ENCODE assay signal across 14 cellular contexts in the genomic region with DNA sequence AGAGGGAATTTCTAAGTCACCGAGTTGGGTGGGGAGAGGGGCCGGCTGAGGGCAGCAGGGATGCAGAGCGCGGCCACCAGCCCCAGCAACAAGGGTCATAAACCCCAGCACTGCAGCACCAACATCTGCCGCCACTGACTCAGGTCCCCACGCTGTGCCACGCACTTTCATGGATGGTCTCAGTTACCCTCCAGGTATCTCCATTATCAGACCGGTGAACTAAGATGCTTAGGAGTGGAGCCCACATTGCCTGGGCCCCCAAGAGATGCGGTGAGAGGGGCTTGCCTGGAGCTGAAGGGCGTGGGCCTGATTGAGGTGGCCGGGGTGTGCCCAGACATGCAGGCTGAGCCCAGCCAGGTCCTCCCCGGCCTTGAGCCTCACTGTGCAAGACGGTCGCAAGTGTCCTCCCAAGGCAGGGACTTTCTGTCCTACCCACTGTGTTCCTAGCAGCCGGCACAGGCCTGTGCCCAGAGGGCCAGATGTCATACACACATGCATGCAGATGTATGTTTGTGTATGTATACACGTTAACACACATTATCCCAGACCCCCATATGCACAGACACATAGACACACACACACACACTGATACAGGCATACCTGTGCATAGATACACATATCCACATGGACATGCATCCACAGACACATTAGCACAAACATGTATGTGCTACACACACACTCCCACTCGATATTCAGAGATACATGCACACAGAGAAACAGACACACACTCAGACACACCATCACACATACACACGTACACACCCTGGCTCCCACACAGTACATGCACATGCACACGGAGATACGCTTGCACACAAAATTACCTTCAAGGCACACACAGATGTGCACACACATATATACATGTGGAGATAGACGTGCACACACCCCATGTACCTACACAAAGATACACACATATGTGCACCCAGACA. TPM values are rescaled to one million over a fixed set of nuclear protein-coding genes. Genes with fewer than 3 reads are reported as not detected.
A peak's percentile ranks its signal among the peaks of the same experiment; 100 is the strongest.
DNase-seq lines count a peak whose midpoint lies in the region; ATAC-seq, FAIRE-seq and TF ChIP-seq lines count a peak whose summit lies in the region.
"Had no signal": no experiment of that assay in that cellular context is flagged by ENCODE, and none has a peak within 500 bp of the region (broad histone marks: within the 10 kb centered on the region; RNA-seq: fewer than 3 reads in every experiment).

No MANE protein-coding gene starts in this region.

- no peaks in the 10 kb centered on the region for H3K27me3 Mint-ChIP-seq in stimulated activated naive CD8-positive, alpha-beta T cell treated with anti-CD3 and anti-CD28 coated beads, Interleukin-15, amount 100 ng/mL, for 72 hours
- H3K27me3 Mint-ChIP-seq in activated T-helper 17 cell treated with anti-CD3 and anti-CD28 coated beads, Interleukin-2, amount 50 U/mL, for 72 hours: no peaks in the 10 kb centered on the region
- H3K27me3 Mint-ChIP-seq in activated CD4-positive, alpha-beta memory T cell treated with anti-CD3 and anti-CD28 coated beads, Interleukin-2, amount 10 ng/mL, durations not matched to agents 7 days and 5 days: no peaks in the 10 kb centered on the region
- H3K27me3 Mint-ChIP-seq: activated B cell treated with CpG ODN at 0.5 μM for 24 hours, T-cell had no signal

- CTCF ChIA-PET in activated CD4-positive, alpha-beta memory T cell treated with anti-CD3 and anti-CD28 coated beads, Interleukin-2, amount 10 ng/mL, durations not matched to agents 7 days and 5 days (lab: Charles Lee): no interaction called here

- no peaks in the 10 kb centered on the region for H3K9me3 Mint-ChIP-seq in stimulated activated naive CD8-positive, alpha-beta T cell treated with anti-CD3 and anti-CD28 coated beads, Interleukin-15, amount 100 ng/mL, for 72 hours
- no peaks in the 10 kb centered on the region for H3K9me3 Mint-ChIP-seq in activated T-helper 17 cell treated with anti-CD3 and anti-CD28 coated beads, Interleukin-2, amount 50 U/mL, for 72 hours
- no peaks in the 10 kb centered on the region for H3K9me3 Mint-ChIP-seq in activated CD4-positive, alpha-beta memory T cell treated with anti-CD3 and anti-CD28 coated beads, Interleukin-2, amount 10 ng/mL, durations not matched to agents 7 days and 5 days
- H3K9me3 Mint-ChIP-seq: activated B cell treated with CpG ODN at 0.5 μM for 24 hours, T-cell had no signal

- no peak for ATAC-seq in stimulated activated naive CD8-positive, alpha-beta T cell treated with anti-CD3 and anti-CD28 coated beads, Interleukin-15, amount 100 ng/mL, for 72 hours
- ATAC-seq in stimulated activated naive CD8-positive, alpha-beta T cell treated with anti-CD3 and anti-CD28 coated beads, Interleukin-15, Interleukin-2, amounts not matched to agents 100 U/mL and 50 U/mL, for 24 hours: no peak
- peak; percentile 16 for ATAC-seq in activated T-helper 17 cell treated with anti-CD3 and anti-CD28 coated beads, Interleukin-2, amount 50 U/mL, for 72 hours (replicated peaks)
- ATAC-seq in mucosa of descending colon (peak; percentile 6), HG03175 (IDR thresholded peaks at IDR 0.05; ENCODE audit: unreplicated experiment) (no peak), HG03342 (IDR thresholded peaks at IDR 0.05; ENCODE audit: unreplicated experiment) (no peak)

- H3K36me3 Mint-ChIP-seq in activated T-helper 17 cell treated with anti-CD3 and anti-CD28 coated beads, Interleukin-2, amount 50 U/mL, for 72 hours (ENCODE audit: low read depth): peaks cover 39% of the 10 kb centered on the region
- H3K36me3 Mint-ChIP-seq in activated CD4-positive, alpha-beta memory T cell treated with anti-CD3 and anti-CD28 coated beads, Interleukin-2, amount 10 ng/mL, durations not matched to agents 7 days and 5 days (ENCODE audit: low read depth): peaks cover 41% of the 10 kb centered on the region

- H3K4me3 Mint-ChIP-seq in stimulated activated naive CD8-positive, alpha-beta T cell treated with anti-CD3 and anti-CD28 coated beads, Interleukin-15, amount 100 ng/mL, for 72 hours: no peak overlapping the region
- H3K4me3 Mint-ChIP-seq in activated T-helper 17 cell treated with anti-CD3 and anti-CD28 coated beads, Interleukin-2, amount 50 U/mL, for 72 hours: no peak overlapping the region
- H3K4me3 Mint-ChIP-seq in activated CD4-positive, alpha-beta memory T cell treated with anti-CD3 and anti-CD28 coated beads, Interleukin-2, amount 10 ng/mL, durations not matched to agents 7 days and 5 days: no peak overlapping the region
- H3K4me3 Mint-ChIP-seq: activated B cell treated with CpG ODN at 0.5 μM for 24 hours had no signal

- peak; percentile 98 for FAIRE-seq in urothelium cell line (lab: Jason Lieb, UNC)

- TF ChIP-seq CTCF in mucosa of descending colon (IDR thresholded peaks at IDR 0.05): no peak

- no peaks in the 10 kb centered on the region for H3K4me1 ChIP-seq in mucosa of descending colon (ENCODE audit: low read depth)

- peaks cover 64% of the 10 kb centered on the region for H3K4me1 Mint-ChIP-seq in stimulated activated naive CD8-positive, alpha-beta T cell treated with anti-CD3 and anti-CD28 coated beads, Interleukin-15, amount 100 ng/mL, for 72 hours
- H3K4me1 Mint-ChIP-seq in activated T-helper 17 cell treated with anti-CD3 and anti-CD28 coated beads, Interleukin-2, amount 50 U/mL, for 72 hours: peaks cover 6% of the 10 kb centered on the region
- H3K4me1 Mint-ChIP-seq in activated CD4-positive, alpha-beta memory T cell treated with anti-CD3 and anti-CD28 coated beads, Interleukin-2, amount 10 ng/mL, durations not matched to agents 7 days and 5 days: peaks cover 20% of the 10 kb centered on the region

- H3K9me3 ChIP-seq in mucosa of descending colon: no peaks in the 10 kb centered on the region

- POLR2A ChIA-PET in activated CD4-positive, alpha-beta memory T cell treated with anti-CD3 and anti-CD28 coated beads, Interleukin-2, amount 10 ng/mL, durations not matched to agents 7 days and 5 days (lab: Charles Lee): interaction anchor here (2.4 to 3.5 kb wide), 3 partner anchors 12 to 23 kb away, joined by 12 to 24 read pairs (median 21); no protein-coding TSS in a partner anchor

- peak overlapping the region; percentile 0 to 82 for H3K27ac Mint-ChIP-seq in stimulated activated naive CD8-positive, alpha-beta T cell treated with anti-CD3 and anti-CD28 coated beads, Interleukin-15, amount 100 ng/mL, for 72 hours
- no peak overlapping the region for H3K27ac Mint-ChIP-seq in activated T-helper 17 cell treated with anti-CD3 and anti-CD28 coated beads, Interleukin-2, amount 50 U/mL, for 72 hours
- no peak overlapping the region for H3K27ac Mint-ChIP-seq in activated CD4-positive, alpha-beta memory T cell treated with anti-CD3 and anti-CD28 coated beads, Interleukin-2, amount 10 ng/mL, durations not matched to agents 7 days and 5 days
- H3K27ac Mint-ChIP-seq: activated B cell treated with CpG ODN at 0.5 μM for 24 hours had no signal

- no peak for DNase-seq in stimulated activated naive CD8-positive, alpha-beta T cell treated with anti-CD3 and anti-CD28 coated beads, Interleukin-15, amount 100 ng/mL, for 72 hours
- no peak for DNase-seq in stimulated activated naive CD8-positive, alpha-beta T cell treated with anti-CD3 and anti-CD28 coated beads, Interleukin-15, Interleukin-2, amounts not matched to agents 100 U/mL and 50 U/mL, for 24 hours
- DNase-seq in mucosa of descending colon (no peak), urothelium cell line (ENCODE audit: low spot score) (no peak)
- no peak for DNase-seq in activated CD4-positive, alpha-beta memory T cell treated with anti-CD3 and anti-CD28 coated beads, Interleukin-2, amount 10 ng/mL, durations not matched to agents 7 days and 5 days
- DNase-seq: activated B cell treated with CpG ODN at 0.5 μM for 24 hours, aorta, HCEC 1CT, NCI-H524 treated with DMSO at 0.1 percent for 48 hours, substantia nigra, T-cell had no signal

- intact Hi-C loops in mucosa of descending colon (cut with DNase I, micrococcal nuclease): no loop called here

- H3K36me3 ChIP-seq in mucosa of descending colon (ENCODE audit: low read depth): no peaks in the 10 kb centered on the region

- no peak overlapping the region for H3K4me3 ChIP-seq in mucosa of descending colon

RNA-seq across cellular contexts. Expression of gene RBM38, which starts 19.5 kb away (rescaled TPM):
- total RNA-seq in activated T-helper 17 cell treated with anti-CD3 and anti-CD28 coated beads, Interleukin-2, amount 50 U/mL, for 72 hours: 10 to 100 TPM; 63.0 to 64.3 TPM
- total RNA-seq in mucosa of descending colon: 10 to 100 TPM; 29.5 to 85.5 (median 36.8) TPM
- 100 to 1,000 TPM; 116 to 119 TPM for total RNA-seq in activated CD4-positive, alpha-beta memory T cell treated with anti-CD3 and anti-CD28 coated beads, Interleukin-2, amount 10 ng/mL, durations not matched to agents 7 days and 5 days

RNA-seq across cellular contexts. Expression of gene RAE1, which starts 59.6 kb away (rescaled TPM):
- 10 to 100 TPM; 48.3 to 79.7 TPM for total RNA-seq in activated T-helper 17 cell treated with anti-CD3 and anti-CD28 coated beads, Interleukin-2, amount 50 U/mL, for 72 hours
- 10 to 100 TPM; 17.6 to 21.0 (median 19.9) TPM for total RNA-seq in mucosa of descending colon
- 10 to 100 TPM; 33.8 to 35.3 TPM for total RNA-seq in activated CD4-positive, alpha-beta memory T cell treated with anti-CD3 and anti-CD28 coated beads, Interleukin-2, amount 10 ng/mL, durations not matched to agents 7 days and 5 days

Comparison
In these comparisons a context has a peak if more than half of its experiments do, and no peak if none do; other contexts are left out.
1. ATAC-seq: peak in activated T-helper 17 cell treated with anti-CD3 and anti-CD28 coated beads, Interleukin-2, amount 50 U/mL, for 72 hours (single experiment) and mucosa of descending colon (single experiment); none in stimulated activated naive CD8-positive, alpha-beta T cell treated with anti-CD3 and anti-CD28 coated beads, Interleukin-15, amount 100 ng/mL, for 72 hours (single experiment), stimulated activated naive CD8-positive, alpha-beta T cell treated with anti-CD3 and anti-CD28 coated beads, Interleukin-15, Interleukin-2, amounts not matched to agents 100 U/mL and 50 U/mL, for 24 hours (single experiment), HG03175 (single experiment) and HG03342 (single experiment).
2. H3K27ac Mint-ChIP-seq: peak in stimulated activated naive CD8-positive, alpha-beta T cell treated with anti-CD3 and anti-CD28 coated beads, Interleukin-15, amount 100 ng/mL, for 72 hours (2 of 2); none in activated T-helper 17 cell treated with anti-CD3 and anti-CD28 coated beads, Interleukin-2, amount 50 U/mL, for 72 hours (single experiment) and activated CD4-positive, alpha-beta memory T cell treated with anti-CD3 and anti-CD28 coated beads, Interleukin-2, amount 10 ng/mL, durations not matched to agents 7 days and 5 days (single experiment).